ENCODE assay signal across 11 cellular contexts in genomic region chr17:77386502-77387192, GRCh38.
DNase-seq lines count a peak whose midpoint lies in the region; ATAC-seq and TF ChIP-seq lines count a peak whose summit lies in the region.
"Had no signal": no experiment of that assay in that cellular context is flagged by ENCODE, and none has a peak within 500 bp of the region (broad histone marks: within the 10 kb centered on the region; RNA-seq: fewer than 3 reads in every experiment).

No MANE protein-coding gene starts in this region.

- no peak overlapping the region for H3K4me3 ChIP-seq in BLaER1 treated with 17β-estradiol and CSF1 and Interleukin-3, amounts not matched to agents 10 nM and 100 nM
- H3K4me3 ChIP-seq in fibroblast of lung (replicated peaks in 1 of 4; ENCODE audit: control extremely low read depth in 1 of 4, insufficient read depth in 1 of 4, low read depth in 3 of 4, low read length in 4 of 4) (no peak overlapping the region), rectal smooth muscle tissue (ENCODE audit: low read length) (peak overlapping the region; percentile 16)
- H3K4me3 ChIP-seq: mucosa of descending colon had no signal

- H3K27ac ChIP-seq in BLaER1 treated with 17β-estradiol and CSF1 and Interleukin-3, amounts not matched to agents 10 nM and 100 nM, result peak overlapping the region in 10 of 11 experiments; percentile 6 to 64 (median 42); a peak in 17 of 22 replicates
- H3K27ac ChIP-seq in fibroblast of lung (ENCODE audit: insufficient read depth, low read length) (peak overlapping the region; percentile 65), rectal smooth muscle tissue (ENCODE audit: low read depth, low read length) (peak overlapping the region; percentile 24)

- peaks cover 90% of the 10 kb centered on the region for H3K79me2 ChIP-seq in fibroblast of lung (ENCODE audit: control insufficient read depth, insufficient read depth, low read length)

- H3K27me3 Mint-ChIP-seq in T-cell, result no peaks in the 10 kb centered on the region

- peak overlapping the region; percentile 91 to 100 (median 97) for H3K4me2 ChIP-seq in BLaER1 treated with 17β-estradiol and CSF1 and Interleukin-3, amounts not matched to agents 10 nM and 100 nM
- H3K4me2 ChIP-seq in fibroblast of lung (ENCODE audit: extremely low read depth, insufficient read depth, low read length), result peak overlapping the region; percentile 32

- DNase-seq in T-cell (no peak), fibroblast of lung (ENCODE audit: low read depth in 2 of 2) (no peak), left colon (no peak)
- DNase-seq: HCEC 1CT, mucosa of descending colon, NCI-H1105 had no signal

- intact Hi-C loops in left colon (cut with DNase I, micrococcal nuclease), result no loop called here

- H2AFZ ChIP-seq in fibroblast of lung (ENCODE audit: low read length), result no peak overlapping the region

- H3K9me3 Mint-ChIP-seq in T-cell, result no peaks in the 10 kb centered on the region

- POLR2A ChIA-PET in T-cell (lab: Charles Lee), result no interaction called here

- peaks cover 83 to 99% (median 96%) of the 10 kb centered on the region in 10 experiments for H3K4me1 ChIP-seq in BLaER1 treated with 17β-estradiol and CSF1 and Interleukin-3, amounts not matched to agents 10 nM and 100 nM
- peaks cover 61% of the 10 kb centered on the region for H3K4me1 ChIP-seq in fibroblast of lung (ENCODE audit: control insufficient read depth, extremely low read depth, insufficient read depth, low read length)
- peaks cover 69% of the 10 kb centered on the region for H3K4me1 ChIP-seq in rectal smooth muscle tissue (ENCODE audit: control insufficient read depth, insufficient read depth, low read length)

- CTCF ChIA-PET in T-cell (lab: Charles Lee), result no interaction called here

- peak overlapping the region; percentile 82 to 88 for H3K27ac Mint-ChIP-seq in T-cell

- H3K9ac ChIP-seq in BLaER1 treated with 17β-estradiol and CSF1 and Interleukin-3, amounts not matched to agents 10 nM and 100 nM, result peak overlapping the region; percentile 23 to 82 (median 51); a peak in 20 of 22 replicates
- no peak overlapping the region for H3K9ac ChIP-seq in fibroblast of lung (ENCODE audit: insufficient read depth, low read length)
- H3K9ac ChIP-seq in rectal smooth muscle tissue (ENCODE audit: low read length), result no peak overlapping the region

- H3K4me3 Mint-ChIP-seq in T-cell, result peak overlapping the region in 1 of 3 donors; percentile 29

- TF ChIP-seq CTCF in fibroblast of lung (conservative IDR thresholded peaks at IDR 0.05 in 1 of 2, IDR thresholded peaks at IDR 0.05 in 1 of 2; ENCODE audit: low read depth in 1 of 2, low read length in 2 of 2), result no peak

- H3K27me3 ChIP-seq in BLaER1 treated with 17β-estradiol and CSF1 and Interleukin-3, amounts not matched to agents 10 nM and 100 nM, result no peaks in the 10 kb centered on the region
- H3K27me3 ChIP-seq in fibroblast of lung (ENCODE audit: control insufficient read depth, insufficient read depth, low read length) (no peaks in the 10 kb centered on the region), rectal smooth muscle tissue (ENCODE audit: control insufficient read depth, insufficient read depth, low read length) (no peaks in the 10 kb centered on the region)

- H3K36me3 Mint-ChIP-seq in T-cell, result peaks cover 6% of the 10 kb centered on the region

- peaks cover 0 to 27% (median 15%) of the 10 kb centered on the region in 11 experiments; a peak in 14 of 22 replicates for H3K36me3 ChIP-seq in BLaER1 treated with 17β-estradiol and CSF1 and Interleukin-3, amounts not matched to agents 10 nM and 100 nM
- peaks cover 14% of the 10 kb centered on the region for H3K36me3 ChIP-seq in fibroblast of lung (ENCODE audit: control insufficient read depth, insufficient read depth, low read length)
- no peaks in the 10 kb centered on the region for H3K36me3 ChIP-seq in rectal smooth muscle tissue (ENCODE audit: control insufficient read depth, insufficient read depth, low read length)

- ATAC-seq in T-cell (replicated peaks in 1 of 4), result no peak
- ATAC-seq in HG02970 (IDR thresholded peaks at IDR 0.05; ENCODE audit: low FRiP score, unreplicated experiment), result no peak
- no peak for ATAC-seq in GM18861 (IDR thresholded peaks at IDR 0.05; ENCODE audit: unreplicated experiment)
- ATAC-seq in GM21717 (IDR thresholded peaks at IDR 0.05; ENCODE audit: unreplicated experiment), result no peak
- ATAC-seq in left colon, result no peak
- ATAC-seq: mucosa of descending colon had no signal

- H3K9me3 ChIP-seq in BLaER1 treated with 17β-estradiol and CSF1 and Interleukin-3, amounts not matched to agents 10 nM and 100 nM (replicated peaks in 1 of 11), result no peaks in the 10 kb centered on the region
- H3K9me3 ChIP-seq in fibroblast of lung (ENCODE audit: control insufficient read depth, insufficient read depth, low read depth, low read length), result no peaks in the 10 kb centered on the region
- H3K9me3 ChIP-seq: mucosa of descending colon had no signal

- H3K4me1 Mint-ChIP-seq in T-cell, result peaks cover 84 to 89% (median 88%) of the 10 kb centered on the region in 3 donors

- peaks cover 57 to 81% (median 68%) of the 10 kb centered on the region in 11 experiments for H4K20me1 ChIP-seq in BLaER1 treated with 17β-estradiol and CSF1 and Interleukin-3, amounts not matched to agents 10 nM and 100 nM
- H4K20me1 ChIP-seq in fibroblast of lung (ENCODE audit: control insufficient read depth, extremely low read depth, insufficient read depth, low read length), result no peaks in the 10 kb centered on the region

Comparison
In these comparisons a context has a peak if more than half of its experiments do, and no peak if none do; other contexts are left out.
1. H3K9ac ChIP-seq: peak in BLaER1 treated with 17β-estradiol and CSF1 and Interleukin-3, amounts not matched to agents 10 nM and 100 nM (11 of 11); none in fibroblast of lung (single experiment) and rectal smooth muscle tissue (single experiment).
2. Peak in every context shown above with its lines, with median percentiles within 50 percentile points of each other: H3K27ac ChIP-seq.